ENCODE assay signal across 29 cellular contexts in genomic region chr21:44329971-44330681, GRCh38. TPM values are rescaled to one million over a fixed set of nuclear protein-coding genes. Genes with fewer than 3 reads are reported as not detected.
DNase-seq lines count a peak whose midpoint lies in the region; ATAC-seq and TF ChIP-seq lines count a peak whose summit lies in the region.
"Had no signal": no experiment of that assay in that cellular context is flagged by ENCODE, and none has a peak within 500 bp of the region (broad histone marks: within the 10 kb centered on the region; RNA-seq: fewer than 3 reads in every experiment).

No MANE protein-coding gene starts in this region.

- H3K27ac ChIP-seq in DND-41 (ENCODE audit: low read length) (no peak overlapping the region), endodermal cell (ENCODE audit: low read depth, low read length) (peak overlapping the region; percentile 3), neuronal stem cell (replicated peaks; ENCODE audit: low read length) (no peak overlapping the region), sigmoid colon (no peak overlapping the region)
- H3K27ac ChIP-seq: gastrocnemius medialis, skin epidermis, upper lobe of left lung had no signal

- H3K9me3 ChIP-seq in DND-41 (ENCODE audit: insufficient read depth, low read length, severe bottlenecking) (no peaks in the 10 kb centered on the region), endodermal cell (ENCODE audit: control insufficient read depth, low read length) (no peaks in the 10 kb centered on the region), neuronal stem cell (replicated peaks in 1 of 2; ENCODE audit: control insufficient read depth in 2 of 2, insufficient read depth in 1 of 2, low read depth in 1 of 2, low read length in 2 of 2) (no peaks in the 10 kb centered on the region), sigmoid colon (no peaks in the 10 kb centered on the region)
- H3K9me3 ChIP-seq: gastrocnemius medialis, upper lobe of left lung had no signal

- H3K4ac ChIP-seq in neuronal stem cell (ENCODE audit: low read length) = no peak overlapping the region

- H3K4me1 ChIP-seq in DND-41 (ENCODE audit: insufficient read depth, low read length) = no peaks in the 10 kb centered on the region
- no peaks in the 10 kb centered on the region for H3K4me1 ChIP-seq in endodermal cell (ENCODE audit: control insufficient read depth, insufficient read depth, low read length)
- peaks cover 0 to 2% of the 10 kb centered on the region in 2 donors for H3K4me1 ChIP-seq in neuronal stem cell (ENCODE audit: control insufficient read depth in 2 of 2, insufficient read depth in 1 of 2, low read depth in 1 of 2, low read length in 2 of 2)
- peaks cover 0 to 5% (median 0%) of the 10 kb centered on the region in 4 donors for H3K4me1 ChIP-seq in sigmoid colon
- H3K4me1 ChIP-seq: gastrocnemius medialis, upper lobe of left lung had no signal

- intact Hi-C loops in sigmoid colon (cut with DNase I) = no loop called here

- H3K4me3 ChIP-seq in DND-41 (ENCODE audit: low read depth in 1 of 2, low read length in 2 of 2) = no peak overlapping the region
- H3K4me3 ChIP-seq in endodermal cell (ENCODE audit: low read length) = no peak overlapping the region
- no peak overlapping the region for H3K4me3 ChIP-seq in neuronal stem cell (ENCODE audit: low read length in 2 of 2)
- no peak overlapping the region for H3K4me3 ChIP-seq in sigmoid colon
- H3K4me3 ChIP-seq: gastrocnemius medialis, skin epidermis, upper lobe of left lung had no signal

- peak overlapping the region; percentile 39 for H2BK5ac ChIP-seq in neuronal stem cell (ENCODE audit: low read length)

- H3K27me3 ChIP-seq in DND-41 (ENCODE audit: insufficient read depth, low read length, poor library complexity) = no peaks in the 10 kb centered on the region
- H3K27me3 ChIP-seq in endodermal cell (ENCODE audit: control insufficient read depth, insufficient read depth, low read length, poor library complexity, severe bottlenecking) = no peaks in the 10 kb centered on the region
- no peaks in the 10 kb centered on the region for H3K27me3 ChIP-seq in neuronal stem cell (ENCODE audit: control insufficient read depth in 3 of 3, insufficient read depth in 3 of 3, low read depth in 1 of 3, low read length in 3 of 3)
- H3K27me3 ChIP-seq in sigmoid colon = no peaks in the 10 kb centered on the region
- H3K27me3 ChIP-seq: gastrocnemius medialis, upper lobe of left lung had no signal

- H3K4me1 Mint-ChIP-seq in endodermal cell = no peaks in the 10 kb centered on the region
- no peaks in the 10 kb centered on the region for H3K4me1 Mint-ChIP-seq in immature natural killer cell
- H3K4me1 Mint-ChIP-seq: B cell had no signal

- H3K36me3 Mint-ChIP-seq in endodermal cell (ENCODE audit: low read depth) (peaks cover 4% of the 10 kb centered on the region), immature natural killer cell (no peaks in the 10 kb centered on the region)

- H3K9me3 Mint-ChIP-seq in endodermal cell = no peaks in the 10 kb centered on the region
- H3K9me3 Mint-ChIP-seq in immature natural killer cell = no peaks in the 10 kb centered on the region
- H3K9me3 Mint-ChIP-seq: T-helper 1 cell treated with Interleukin-12 subunit alpha and Interleukin-12 subunit beta and Interleukin-4 antibody, amounts not matched to agents 30 μg/mL and 1 μg/mL, for 36 hours had no signal

- no peak overlapping the region for H3K9ac ChIP-seq in DND-41 (ENCODE audit: low read depth, low read length)
- no peak overlapping the region for H3K9ac ChIP-seq in endodermal cell (ENCODE audit: extremely low read depth, low read length, poor library complexity, severe bottlenecking)
- H3K9ac ChIP-seq in neuronal stem cell (ENCODE audit: low read depth, low read length, poor library complexity) = peak overlapping the region; percentile 78

- H2AFZ ChIP-seq in DND-41 (ENCODE audit: low read depth, low read length) (no peak overlapping the region), neuronal stem cell (ENCODE audit: low read length) (no peak overlapping the region)

- H3K23ac ChIP-seq in neuronal stem cell (ENCODE audit: low read depth, low read length, poor library complexity) = peak overlapping the region; percentile 89

- H3K27ac Mint-ChIP-seq in endodermal cell (peak overlapping the region; percentile 66), immature natural killer cell (no peak overlapping the region)
- H3K27ac Mint-ChIP-seq: T-helper 1 cell treated with Interleukin-12 subunit alpha and Interleukin-12 subunit beta and Interleukin-4 antibody, amounts not matched to agents 30 μg/mL and 1 μg/mL, for 36 hours had no signal

- no peak overlapping the region for H2BK12ac ChIP-seq in neuronal stem cell (ENCODE audit: low read length)

- H3K79me2 ChIP-seq in DND-41 (ENCODE audit: insufficient read depth, low read length) = no peaks in the 10 kb centered on the region

- H4K91ac ChIP-seq in neuronal stem cell (ENCODE audit: low read depth, low read length, poor library complexity) = peak overlapping the region; percentile 53

- TF ChIP-seq POLR2A in sigmoid colon (IDR thresholded peaks at IDR 0.05) = no peak

- H4K20me1 ChIP-seq in DND-41 (ENCODE audit: insufficient read depth, low read length) = peaks cover 35% of the 10 kb centered on the region

- H3K4me2 ChIP-seq in DND-41 (ENCODE audit: insufficient read depth, low read length) (no peak overlapping the region), neuronal stem cell (ENCODE audit: insufficient read depth, low read length, poor library complexity, severe bottlenecking) (no peak overlapping the region)

- peak overlapping the region; percentile 71 for H3K18ac ChIP-seq in neuronal stem cell (ENCODE audit: low read length)

- H3K4me3 Mint-ChIP-seq in endodermal cell = no peak overlapping the region
- H3K4me3 Mint-ChIP-seq in immature natural killer cell = no peak overlapping the region
- H3K4me3 Mint-ChIP-seq: B cell; T-helper 1 cell treated with Interleukin-12 subunit alpha and Interleukin-12 subunit beta and Interleukin-4 antibody, amounts not matched to agents 30 μg/mL and 1 μg/mL, for 36 hours had no signal

- peak overlapping the region; percentile 17 for H2BK120ac ChIP-seq in neuronal stem cell (ENCODE audit: low read depth, low read length)

- peak overlapping the region; percentile 65 for H4K8ac ChIP-seq in neuronal stem cell (ENCODE audit: low read depth, low read length)

- H2BK15ac ChIP-seq in neuronal stem cell (ENCODE audit: low read length) = no peak overlapping the region

- DNase-seq in DND-41 (no peak), HK-2 (ENCODE audit: unreplicated experiment) (peak; percentile 13), endodermal cell (no peak), neuronal stem cell (ENCODE audit: low spot score) (no peak), immature natural killer cell (no peak), sigmoid colon (no peak)
- DNase-seq in stimulated activated CD4-positive, alpha-beta T cell treated with anti-CD3 and anti-CD28 coated beads, Interleukin-12 subunit alpha, Interleukin-12 subunit beta, amount 100 ng/mL, for 4 hours = no peak
- DNase-seq: activated CD8-positive, alpha-beta memory T cell treated with anti-CD3 and anti-CD28 coated beads for 24 hours; activated gamma-delta T cell treated with Interleukin-2 at 50 U/mL for 16 hours; central memory CD4-positive, alpha-beta T cell; DMS53; gastrocnemius medialis; GF-D8; NCI-H1092 treated with DMSO at 0.1 percent for 48 hours; NCI-H1930; NCI-H2227 treated with DMSO at 0.1 percent for 48 hours; NCI-H526 treated with DMSO at 0.1 percent for 48 hours; stimulated activated CD4-positive, alpha-beta T cell treated with anti-CD3 and anti-CD28 coated beads, Interleukin-2, amount 100 ng/mL, for 24 hours had no signal

- TF ChIP-seq CTCF in DND-41 (IDR thresholded peaks at IDR 0.05; ENCODE audit: borderline replicate concordance, extremely low read depth, low read length, poor library complexity, severe bottlenecking) (no peak), endodermal cell (conservative IDR thresholded peaks at IDR 0.05) (no peak), sigmoid colon (IDR thresholded peaks at IDR 0.05) (no peak)

- no peak for TF ChIP-seq EP300 in sigmoid colon (IDR thresholded peaks at IDR 0.05)

- peak overlapping the region; percentile 37 for H2AK5ac ChIP-seq in neuronal stem cell (ENCODE audit: low read depth, low read length)

- peak overlapping the region; percentile 56 for H3K14ac ChIP-seq in neuronal stem cell (ENCODE audit: low read length)

- peaks cover 5% of the 10 kb centered on the region for H3K79me1 ChIP-seq in neuronal stem cell (ENCODE audit: low read depth, low read length)

- H3K36me3 ChIP-seq in DND-41 (ENCODE audit: insufficient read depth, low read length) (peaks cover 54% of the 10 kb centered on the region), endodermal cell (ENCODE audit: control insufficient read depth, insufficient read depth, low read length) (no peaks in the 10 kb centered on the region), neuronal stem cell (replicated peaks in 1 of 2; ENCODE audit: control insufficient read depth in 2 of 2, insufficient read depth in 2 of 2, low read length in 2 of 2) (peaks cover 8 to 24% of the 10 kb centered on the region in 2 donors), sigmoid colon (peaks cover 0 to 67% (median under 1%) of the 10 kb centered on the region in 4 donors)
- H3K36me3 ChIP-seq: gastrocnemius medialis had no signal

- peak; percentile 5; the same call in 1 of the 3 replicates for ATAC-seq in DND-41 (ENCODE audit: insufficient read depth, low read depth)
- no peak for ATAC-seq in GM21515 (IDR thresholded peaks at IDR 0.05; ENCODE audit: unreplicated experiment)
- ATAC-seq: gastrocnemius medialis had no signal

- H3K27me3 Mint-ChIP-seq in endodermal cell (ENCODE audit: insufficient read depth) = no peaks in the 10 kb centered on the region
- peaks cover 0 to 5% (median 0%) of the 10 kb centered on the region in 3 donors for H3K27me3 Mint-ChIP-seq in immature natural killer cell (ENCODE audit: low read depth in 3 of 3)
- H3K27me3 Mint-ChIP-seq: B cell had no signal

- WGBS in endodermal cell (ENCODE audit: insufficient coverage in 1 of 2, insufficient read length in 1 of 2), 2 experiments = 92 to 97% methylated on average over 26 to 44 of the region's 44 CpGs
- no CpG with 5 or more reads among the region's 44 CpGs for WGBS in neuronal stem cell (ENCODE audit: extremely low coverage in 2 of 2, insufficient read length in 2 of 2, insufficient replicate concordance in 1 of 2), 2 donors
- WGBS in sigmoid colon, 2 donors = 83 to 89% methylated on average over 44 of the region's 44 CpGs

RNA-seq across cellular contexts. Expression of gene CFAP410, which starts 9.1 kb away (rescaled TPM):
- 10 to 100 TPM; 33.1 to 35.7 TPM for total RNA-seq in endodermal cell
- polyA plus RNA-seq in endodermal cell (2013, experiment 1 of 2) = 18.8 TPM
- polyA plus RNA-seq in endodermal cell (2013, experiment 2 of 2) = 17.7 TPM
- polyA plus RNA-seq in neuronal stem cell (2013, experiment 1 of 2) = 13.0 TPM
- 12.0 TPM for polyA plus RNA-seq in neuronal stem cell (2013, experiment 2 of 2)
- 10 to 100 TPM; 30.0 to 36.4 (median 31.6) TPM for polyA plus RNA-seq in immature natural killer cell
- 10 to 100 TPM; 25.8 to 31.1 (median 27.6) TPM for total RNA-seq in sigmoid colon
- 10 to 100 TPM; 12.7 to 31.7 (median 28.2) TPM for polyA plus RNA-seq in sigmoid colon

RNA-seq across cellular contexts. Expression of gene TRPM2, which starts 23.3 kb away (rescaled TPM):
- total RNA-seq in endodermal cell (10 to 100 TPM in 1 of 2 donors, 1 to 10 TPM in 1; 1.6 to 12.5 TPM), sigmoid colon (1 to 10 TPM; 1.6 to 3.9 (median 3.2) TPM)
- polyA plus RNA-seq in endodermal cell (2013, experiment 1 of 2) = 0.36 TPM
- polyA plus RNA-seq in endodermal cell (2013, experiment 2 of 2) = 0.33 TPM
- polyA plus RNA-seq in neuronal stem cell (2013, experiment 1 of 2) = 0.03 TPM
- polyA plus RNA-seq in neuronal stem cell (2013, experiment 2 of 2) = 0.03 TPM
- polyA plus RNA-seq in immature natural killer cell (10 to 100 TPM in 1 of 3 donors, 1 to 10 TPM in 2; 3.0 to 11.1 (median 4.4) TPM), sigmoid colon (1 to 10 TPM; 2.4 to 4.9 (median 3.5) TPM)

RNA-seq across cellular contexts. Expression of gene PFKL, which starts 30.3 kb away (rescaled TPM):
- total RNA-seq in endodermal cell = 100 to 1,000 TPM; 195 to 198 TPM
- polyA plus RNA-seq in endodermal cell (2013, experiment 1 of 2) = 97.2 TPM
- 95.3 TPM for polyA plus RNA-seq in endodermal cell (2013, experiment 2 of 2)
- polyA plus RNA-seq in neuronal stem cell (2013, experiment 1 of 2) = 37.4 TPM
- polyA plus RNA-seq in neuronal stem cell (2013, experiment 2 of 2) = 35.9 TPM
- 10 to 100 TPM; 57.9 to 88.8 (median 84.6) TPM for polyA plus RNA-seq in immature natural killer cell
- 10 to 100 TPM; 38.0 to 69.8 (median 50.4) TPM for total RNA-seq in sigmoid colon
- 100 to 1,000 TPM; 138 to 159 (median 157) TPM for polyA plus RNA-seq in sigmoid colon

RNA-seq across cellular contexts. Expression of gene AIRE, which starts 44.5 kb away (rescaled TPM):
- total RNA-seq in endodermal cell (1 to 10 TPM; 1.2 to 2.7 TPM), sigmoid colon (not detected)
- polyA plus RNA-seq in endodermal cell (2013, experiment 1 of 2) = 0.57 TPM
- polyA plus RNA-seq in endodermal cell (2013, experiment 2 of 2) = 0.46 TPM
- not detected for polyA plus RNA-seq in neuronal stem cell (2013, experiment 1 of 2)
- polyA plus RNA-seq in neuronal stem cell (2013, experiment 2 of 2) = not detected
- polyA plus RNA-seq in immature natural killer cell (not detected), sigmoid colon (under 1 TPM in 1 of 3 donors, not detected in 2; 0.61 TPM)
- total RNA-seq: B cell, gastrocnemius medialis, M059J, mesenteric fat pad, renal cortical epithelial cell, RPMI7951, SK-MEL-5, subcutaneous adipose tissue, upper lobe of left lung had no signal
